1 cellular context compared by ENCODE assay signal in the genomic region with DNA sequence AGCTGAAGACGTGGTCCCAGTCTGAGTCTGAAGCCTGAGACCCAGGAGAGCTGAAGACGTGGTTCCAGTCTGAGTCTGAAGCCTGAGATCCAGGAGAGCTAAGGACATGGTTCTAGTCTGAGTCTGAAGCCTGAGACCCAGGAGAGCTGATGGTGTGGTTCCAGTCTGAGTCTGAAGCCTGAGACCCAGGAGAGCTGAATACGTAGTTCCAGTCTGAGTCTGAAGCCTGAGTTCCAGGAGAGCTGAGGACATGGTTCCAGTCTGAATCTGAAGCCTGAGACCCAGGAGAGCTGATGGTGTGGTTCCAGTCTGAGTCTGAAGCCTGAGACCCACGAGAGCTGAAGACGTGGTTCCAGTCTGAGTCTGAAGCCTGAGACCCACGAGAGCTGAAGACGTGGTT. TPM values are rescaled to one million over a fixed set of nuclear protein-coding genes. Genes with fewer than 3 reads are reported as not detected.
"Had no signal": no experiment of that assay in that cellular context is flagged by ENCODE, and none has a peak within 500 bp of the region (broad histone marks: within the 10 kb centered on the region; RNA-seq: fewer than 3 reads in every experiment).

No MANE protein-coding gene starts in this region.

RNA-seq across cellular contexts. Expression of a gene that starts 4.6 kb away (rescaled TPM):
- total RNA-seq: stomach had no signal
